17 cellular contexts compared by ENCODE assay signal in the genomic region with DNA sequence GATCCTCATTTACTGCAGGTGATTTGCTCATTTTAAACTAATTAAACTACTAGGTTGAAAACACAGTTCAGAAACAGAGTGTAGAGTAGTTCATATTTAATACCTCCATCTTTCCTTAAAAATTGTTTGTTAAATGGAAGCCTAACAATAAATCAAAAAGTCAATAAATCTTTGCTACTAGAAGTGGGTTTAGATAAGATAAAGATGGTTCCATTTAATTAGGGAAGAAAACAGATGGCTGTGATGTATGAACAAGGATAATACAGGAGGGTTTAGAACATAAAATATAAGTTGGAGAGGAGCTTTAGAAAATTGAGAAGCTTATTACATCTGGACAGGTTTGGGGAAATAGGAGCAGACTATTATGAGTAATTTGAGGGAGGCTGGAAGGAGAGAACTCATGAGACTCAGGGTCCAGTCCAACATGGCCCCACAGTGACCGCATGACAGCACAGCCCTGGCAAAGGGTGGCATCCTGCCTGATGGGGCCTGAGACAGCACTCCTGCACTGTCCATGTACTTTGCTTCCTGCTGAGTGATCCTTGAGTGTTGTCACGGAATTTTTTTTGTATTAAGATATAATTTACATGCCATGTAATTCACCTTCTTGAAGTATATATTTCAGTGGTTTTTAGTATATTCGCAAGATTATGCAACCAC. TPM values are rescaled to one million over a fixed set of nuclear protein-coding genes. Genes with fewer than 3 reads are reported as not detected.
DNase-seq lines count a peak whose midpoint lies in the region; TF ChIP-seq lines count a peak whose summit lies in the region.
"Had no signal": no experiment of that assay in that cellular context is flagged by ENCODE, and none has a peak within 500 bp of the region (broad histone marks: within the 10 kb centered on the region; RNA-seq: fewer than 3 reads in every experiment).

No MANE protein-coding gene starts in this region.

- no peak overlapping the region for H3K4me2 ChIP-seq in neuronal stem cell (ENCODE audit: insufficient read depth, low read length, poor library complexity, severe bottlenecking)
- H3K4me2 ChIP-seq: BLaER1 had no signal

- WGBS in neuronal stem cell (ENCODE audit: extremely low coverage in 2 of 2, insufficient read length in 2 of 2, insufficient replicate concordance in 1 of 2), 2 donors = no CpG with 5 or more reads among the region's 3 CpGs

- CTCF ChIA-PET in HEK293 (lab: Yijun Ruan, JAX) = no interaction called here

- no peaks in the 10 kb centered on the region for H3K79me1 ChIP-seq in neuronal stem cell (ENCODE audit: low read depth, low read length)

- H3K36me3 ChIP-seq in HEK293 (ENCODE audit: control insufficient read depth in 2 of 2, insufficient read depth in 1 of 2, low read length in 2 of 2) = no peaks in the 10 kb centered on the region
- no peaks in the 10 kb centered on the region for H3K36me3 ChIP-seq in neuronal stem cell (replicated peaks in 1 of 2; ENCODE audit: control insufficient read depth in 2 of 2, insufficient read depth in 2 of 2, low read length in 2 of 2)
- H3K36me3 ChIP-seq: BLaER1 had no signal

- no peak overlapping the region for H3K4ac ChIP-seq in neuronal stem cell (ENCODE audit: low read length)

- H3K27ac ChIP-seq in HEK293 (ENCODE audit: extremely low read depth, low read depth, low read length) = no peak overlapping the region
- H3K27ac ChIP-seq in neuronal stem cell (replicated peaks; ENCODE audit: low read length) = no peak overlapping the region
- H3K27ac ChIP-seq: 22Rv1, BLaER1, GM23248, HL-60 had no signal

- no peak overlapping the region for H3K14ac ChIP-seq in neuronal stem cell (ENCODE audit: low read length)

- no peak overlapping the region for H2BK15ac ChIP-seq in neuronal stem cell (ENCODE audit: low read length)

- H2BK120ac ChIP-seq in neuronal stem cell (ENCODE audit: low read depth, low read length) = peak overlapping the region; percentile 94

- H2BK5ac ChIP-seq in neuronal stem cell (ENCODE audit: low read length) = no peak overlapping the region

- POLR2A ChIA-PET in HEK293 (lab: Yijun Ruan, JAX) = no interaction called here

- H3K27me3 ChIP-seq in neuronal stem cell (ENCODE audit: control insufficient read depth in 3 of 3, insufficient read depth in 3 of 3, low read depth in 1 of 3, low read length in 3 of 3) = no peaks in the 10 kb centered on the region
- H3K27me3 ChIP-seq: BLaER1 had no signal

- no peak overlapping the region for H3K18ac ChIP-seq in neuronal stem cell (ENCODE audit: low read length)

- TF ChIP-seq CTCF in HEK293 (tag by site-specific recombination; IDR thresholded peaks at IDR 0.05) = no peak

- peaks cover 7% of the 10 kb centered on the region for H3K4me1 ChIP-seq in HEK293 (ENCODE audit: control insufficient read depth, insufficient read depth, low read length)
- H3K4me1 ChIP-seq in neuronal stem cell (ENCODE audit: control insufficient read depth in 2 of 2, insufficient read depth in 1 of 2, low read depth in 1 of 2, low read length in 2 of 2) = no peaks in the 10 kb centered on the region
- H3K4me1 ChIP-seq: BLaER1 had no signal

- H3K4me3 ChIP-seq in HEK293 (ENCODE audit: low read depth, low read length) = no peak overlapping the region
- no peak overlapping the region for H3K4me3 ChIP-seq in neuronal stem cell (ENCODE audit: low read length in 2 of 2)
- H3K4me3 ChIP-seq: BLaER1, GM23248, K562 had no signal

- no peak overlapping the region for H2AFZ ChIP-seq in neuronal stem cell (ENCODE audit: low read length)
- H2AFZ ChIP-seq: GM23248 had no signal

- H3K23ac ChIP-seq in neuronal stem cell (ENCODE audit: low read depth, low read length, poor library complexity) = no peak overlapping the region

- H4K8ac ChIP-seq in neuronal stem cell (ENCODE audit: low read depth, low read length) = no peak overlapping the region

- H3K9me3 ChIP-seq in HEK293 (ENCODE audit: control insufficient read depth, insufficient read depth, low read depth, low read length) (no peaks in the 10 kb centered on the region), neuronal stem cell (replicated peaks in 1 of 2; ENCODE audit: control insufficient read depth in 2 of 2, insufficient read depth in 1 of 2, low read depth in 1 of 2, low read length in 2 of 2) (no peaks in the 10 kb centered on the region)
- H3K9me3 ChIP-seq: BLaER1 had no signal

- no peak overlapping the region for H3K9ac ChIP-seq in neuronal stem cell (ENCODE audit: low read depth, low read length, poor library complexity)
- H3K9ac ChIP-seq: BLaER1, GM23248 had no signal

- H2AK5ac ChIP-seq in neuronal stem cell (ENCODE audit: low read depth, low read length) = no peak overlapping the region

- H2BK12ac ChIP-seq in neuronal stem cell (ENCODE audit: low read length) = no peak overlapping the region

- no peak overlapping the region for H4K91ac ChIP-seq in neuronal stem cell (ENCODE audit: low read depth, low read length, poor library complexity)

- peak; percentile 28 for DNase-seq in DMS 273 treated with DMSO at 0.1 percent for 48 hours (lab: John Stamatoyannopoulos, UW)
- DNase-seq in DMS 273 (lab: John Stamatoyannopoulos, UW; ENCODE audit: unreplicated experiment) = no peak
- peak; percentile 27 for DNase-seq in NCI-H82 treated with DMSO at 0.1 percent for 48 hours (lab: John Stamatoyannopoulos, UW; ENCODE audit: unreplicated experiment)
- no peak for DNase-seq in neuronal stem cell (ENCODE audit: low spot score)
- DNase-seq in NCI-H1417 (lab: John Stamatoyannopoulos, UW) = no peak
- DNase-seq in activated CD8-positive, alpha-beta memory T cell treated with anti-CD3 and anti-CD28 coated beads, Interleukin-2, amount 50 U/mL, for 4 hours = no peak
- DNase-seq: AML-193; Calu3; CD4-positive, CD25-positive, alpha-beta regulatory T cell; DMS53; GF-D8; GM23248 had no signal

TF ChIP-seq in HEK293, 187 proteins besides CTCF, POLR2A, EP300 and RAD21 (continues in another document):
- TF ChIP-seq ZNF624 (tag by site-specific recombination; IDR thresholded peaks at IDR 0.05) = no peak
- TF ChIP-seq ZFP3 (tag by site-specific recombination; IDR thresholded peaks at IDR 0.05; ENCODE audit: low read depth) = no peak
- 0 out of 2 replicates have a peak, but pooled peaks have one; percentile 10 for TF ChIP-seq SP7 (tag by site-specific recombination; IDR thresholded peaks at IDR 0.05)
- no peak for TF ChIP-seq ZNF341 (tag by site-specific recombination; IDR thresholded peaks at IDR 0.05; ENCODE audit: low read depth)
- TF ChIP-seq, protein P1, sequence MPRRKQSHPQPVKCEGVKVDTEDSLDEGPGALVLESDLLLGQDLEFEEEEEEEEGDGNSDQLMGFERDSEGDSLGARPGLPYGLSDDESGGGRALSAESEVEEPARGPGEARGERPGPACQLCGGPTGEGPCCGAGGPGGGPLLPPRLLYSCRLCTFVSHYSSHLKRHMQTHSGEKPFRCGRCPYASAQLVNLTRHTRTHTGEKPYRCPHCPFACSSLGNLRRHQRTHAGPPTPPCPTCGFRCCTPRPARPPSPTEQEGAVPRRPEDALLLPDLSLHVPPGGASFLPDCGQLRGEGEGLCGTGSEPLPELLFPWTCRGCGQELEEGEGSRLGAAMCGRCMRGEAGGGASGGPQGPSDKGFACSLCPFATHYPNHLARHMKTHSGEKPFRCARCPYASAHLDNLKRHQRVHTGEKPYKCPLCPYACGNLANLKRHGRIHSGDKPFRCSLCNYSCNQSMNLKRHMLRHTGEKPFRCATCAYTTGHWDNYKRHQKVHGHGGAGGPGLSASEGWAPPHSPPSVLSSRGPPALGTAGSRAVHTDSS (tag by site-specific recombination; IDR thresholded peaks at IDR 0.05) = no peak
- TF ChIP-seq, protein P2, sequence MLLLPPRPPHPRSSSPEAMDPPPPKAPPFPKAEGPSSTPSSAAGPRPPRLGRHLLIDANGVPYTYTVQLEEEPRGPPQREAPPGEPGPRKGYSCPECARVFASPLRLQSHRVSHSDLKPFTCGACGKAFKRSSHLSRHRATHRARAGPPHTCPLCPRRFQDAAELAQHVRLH (tag by site-specific recombination; IDR thresholded peaks at IDR 0.05) = no peak
- TF ChIP-seq, protein P3, sequence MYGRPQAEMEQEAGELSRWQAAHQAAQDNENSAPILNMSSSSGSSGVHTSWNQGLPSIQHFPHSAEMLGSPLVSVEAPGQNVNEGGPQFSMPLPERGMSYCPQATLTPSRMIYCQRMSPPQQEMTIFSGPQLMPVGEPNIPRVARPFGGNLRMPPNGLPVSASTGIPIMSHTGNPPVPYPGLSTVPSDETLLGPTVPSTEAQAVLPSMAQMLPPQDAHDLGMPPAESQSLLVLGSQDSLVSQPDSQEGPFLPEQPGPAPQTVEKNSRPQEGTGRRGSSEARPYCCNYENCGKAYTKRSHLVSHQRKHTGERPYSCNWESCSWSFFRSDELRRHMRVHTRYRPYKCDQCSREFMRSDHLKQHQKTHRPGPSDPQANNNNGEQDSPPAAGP (tag by site-specific recombination; IDR thresholded peaks at IDR 0.05) = no peak
- TF ChIP-seq ZNF514 (tag by site-specific recombination; IDR thresholded peaks at IDR 0.05) = no peak
- TF ChIP-seq, protein P4, sequence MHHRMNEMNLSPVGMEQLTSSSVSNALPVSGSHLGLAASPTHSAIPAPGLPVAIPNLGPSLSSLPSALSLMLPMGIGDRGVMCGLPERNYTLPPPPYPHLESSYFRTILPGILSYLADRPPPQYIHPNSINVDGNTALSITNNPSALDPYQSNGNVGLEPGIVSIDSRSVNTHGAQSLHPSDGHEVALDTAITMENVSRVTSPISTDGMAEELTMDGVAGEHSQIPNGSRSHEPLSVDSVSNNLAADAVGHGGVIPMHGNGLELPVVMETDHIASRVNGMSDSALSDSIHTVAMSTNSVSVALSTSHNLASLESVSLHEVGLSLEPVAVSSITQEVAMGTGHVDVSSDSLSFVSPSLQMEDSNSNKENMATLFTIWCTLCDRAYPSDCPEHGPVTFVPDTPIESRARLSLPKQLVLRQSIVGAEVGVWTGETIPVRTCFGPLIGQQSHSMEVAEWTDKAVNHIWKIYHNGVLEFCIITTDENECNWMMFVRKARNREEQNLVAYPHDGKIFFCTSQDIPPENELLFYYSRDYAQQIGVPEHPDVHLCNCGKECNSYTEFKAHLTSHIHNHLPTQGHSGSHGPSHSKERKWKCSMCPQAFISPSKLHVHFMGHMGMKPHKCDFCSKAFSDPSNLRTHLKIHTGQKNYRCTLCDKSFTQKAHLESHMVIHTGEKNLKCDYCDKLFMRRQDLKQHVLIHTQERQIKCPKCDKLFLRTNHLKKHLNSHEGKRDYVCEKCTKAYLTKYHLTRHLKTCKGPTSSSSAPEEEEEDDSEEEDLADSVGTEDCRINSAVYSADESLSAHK (tag by site-specific recombination; IDR thresholded peaks at IDR 0.05) = no peak
- TF ChIP-seq FEZF1 (tag by site-specific recombination; IDR thresholded peaks at IDR 0.05) = 0 out of 2 replicates have a peak, but pooled peaks have one; percentile 8

RNA-seq across cellular contexts. Expression of a gene that starts 27.0 kb away (rescaled TPM):
- polyA plus RNA-seq in neuronal stem cell (2013, experiment 1 of 2) = 29.2 TPM
- 29.4 TPM for polyA plus RNA-seq in neuronal stem cell (2013, experiment 2 of 2)

Comparison
In these comparisons a context has a peak if more than half of its experiments do, and no peak if none do; other contexts are left out.
1. DNase-seq: peak in DMS 273 treated with DMSO at 0.1 percent for 48 hours (single experiment) and NCI-H82 treated with DMSO at 0.1 percent for 48 hours (single experiment); none in DMS 273 (single experiment), neuronal stem cell (single experiment), NCI-H1417 (0 of 3) and activated CD8-positive, alpha-beta memory T cell treated with anti-CD3 and anti-CD28 coated beads, Interleukin-2, amount 50 U/mL, for 4 hours (single experiment).